22 cellular contexts compared by ENCODE assay signal in the genomic region with DNA sequence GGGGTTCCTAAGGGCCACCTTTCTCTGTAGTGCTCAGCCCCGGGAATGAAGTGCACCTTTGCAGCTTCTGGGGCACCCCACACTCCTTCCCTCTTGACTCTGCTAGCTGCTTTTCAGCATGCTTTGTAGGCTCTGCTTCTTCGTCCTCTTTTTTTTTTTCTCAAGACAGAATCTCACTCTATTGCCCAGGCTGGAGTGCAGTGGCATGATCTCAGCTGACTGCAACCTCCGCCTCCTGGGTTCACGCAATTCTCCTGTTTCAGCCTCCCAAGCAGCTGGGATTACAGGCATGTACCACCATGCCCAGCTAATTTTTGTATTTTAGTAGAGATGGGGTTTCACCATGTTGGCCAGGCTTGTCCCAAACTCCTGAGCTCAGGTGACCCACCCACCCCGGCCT. TPM values are rescaled to one million over a fixed set of nuclear protein-coding genes. Genes with fewer than 3 reads are reported as not detected.
"Had no signal": no experiment of that assay in that cellular context is flagged by ENCODE, and none has a peak within 500 bp of the region (broad histone marks: within the 10 kb centered on the region; RNA-seq: fewer than 3 reads in every experiment).

No MANE protein-coding gene starts in this region.

RNA-seq across cellular contexts. Expression of a gene that starts 24.7 kb away (rescaled TPM):
- total RNA-seq: dermis microvascular lymphatic vessel endothelial cell; esophagus squamous epithelium; heart right ventricle; kidney epithelial cell; left cardiac atrium; left lung; lower leg skin; lung microvascular endothelial cell; mucosa of gallbladder; naive thymus-derived CD8-positive, alpha-beta T cell; occipital lobe; ovary; psoas muscle; renal cortical epithelial cell; right cardiac atrium; sigmoid colon; skeletal muscle tissue; stomach; subcutaneous adipose tissue; temporal lobe; thyroid gland had no signal
- polyA plus RNA-seq: heart right ventricle; naive thymus-derived CD8-positive, alpha-beta T cell; neural cell; ovary; psoas muscle; right cardiac atrium; sigmoid colon; stomach had no signal

RNA-seq across cellular contexts. Expression of a gene that starts 29.6 kb away (rescaled TPM):
- polyA plus RNA-seq: naive thymus-derived CD8-positive, alpha-beta T cell had no signal
